7 cellular contexts compared by ENCODE assay signal in genomic region chr19:46784262-46785053, GRCh38. TPM values are rescaled to one million over a fixed set of nuclear protein-coding genes. Genes with fewer than 3 reads are reported as not detected.
DNase-seq lines count a peak whose midpoint lies in the region; ATAC-seq and TF ChIP-seq lines count a peak whose summit lies in the region.

No MANE protein-coding gene starts in this region.

- TF ChIP-seq EP300 in gastroesophageal sphincter (IDR thresholded peaks at IDR 0.05), result no peak

- H2AFZ ChIP-seq in PC-9, result 0 out of 2 replicates have a peak overlapping the region, but pooled peaks have one; percentile 8

- H3F3A ChIP-seq in PC-9 (ENCODE audit: insufficient read depth, low read depth), result peaks cover 75% of the 10 kb centered on the region

- TF ChIP-seq POLR2A in gastroesophageal sphincter (IDR thresholded peaks at IDR 0.05), result no peak

- peaks cover 85% of the 10 kb centered on the region for H3K79me2 ChIP-seq in PC-9 (ENCODE audit: low read depth)

- no peaks in the 10 kb centered on the region for H3K27me3 Mint-ChIP-seq in activated T-helper 1 cell treated with anti-CD3 and anti-CD28 coated beads, Interleukin-12 subunit alpha, Interleukin-12 subunit beta, Interleukin-2, Interleukin-4 antibody, amounts not matched to agents 30 ng/mL and 10 ng/mL and 1 ng/mL, durations not matched to agents 14 hours and 24 hours and 36 hours (ENCODE audit: insufficient read depth)

- H3K4me1 ChIP-seq in PC-9 (replicated peaks; ENCODE audit: insufficient read depth) (peaks cover 59% of the 10 kb centered on the region), gastroesophageal sphincter (peaks cover 0 to 75% (median 24%) of the 10 kb centered on the region in 3 donors)

- BruUV-seq in PC-9 (replicated peaks; lab: Mats Ljungman, UMichigan), result no TSS peak

- peaks cover 26% of the 10 kb centered on the region for H4K20me1 ChIP-seq in PC-9 (ENCODE audit: insufficient read depth)

- H3K9me3 ChIP-seq in PC-9 (ENCODE audit: insufficient read depth, low read depth) (no peaks in the 10 kb centered on the region), gastroesophageal sphincter (no peaks in the 10 kb centered on the region)

- peak overlapping the region; percentile 95 for H3K4me3 Mint-ChIP-seq in activated T-helper 1 cell treated with anti-CD3 and anti-CD28 coated beads, Interleukin-12 subunit alpha, Interleukin-12 subunit beta, Interleukin-2, Interleukin-4 antibody, amounts not matched to agents 30 ng/mL and 10 ng/mL and 1 ng/mL, durations not matched to agents 14 hours and 24 hours and 36 hours

- H3K4me3 ChIP-seq in PC-9 (peak overlapping the region; percentile 98), gastroesophageal sphincter (peak overlapping the region in 1 of 2 donors; percentile 90)

- H3K4me1 Mint-ChIP-seq in activated T-helper 1 cell treated with anti-CD3 and anti-CD28 coated beads, Interleukin-12 subunit alpha, Interleukin-12 subunit beta, Interleukin-2, Interleukin-4 antibody, amounts not matched to agents 30 ng/mL and 10 ng/mL and 1 ng/mL, durations not matched to agents 14 hours and 24 hours and 36 hours (ENCODE audit: low read depth), result peaks cover 50% of the 10 kb centered on the region

- ATAC-seq in HG03280 (IDR thresholded peaks at IDR 0.05; ENCODE audit: unreplicated experiment) (peak; percentile 35), gastroesophageal sphincter (peak; percentile 32)

- TF ChIP-seq CTCF in GM10248 (IDR thresholded peaks at IDR 0.05; ENCODE audit: control extremely low read depth, extremely low read depth, low read depth, missing control alignments) (peak; percentile 26), PC-9 (conservative IDR thresholded peaks at IDR 0.05) (peak; percentile 67), gastroesophageal sphincter (IDR thresholded peaks at IDR 0.05) (peak in 2 of 4 experiments; percentile 1 to 14)

- POLR2A ChIA-PET in GM10248 (lab: Yijun Ruan, JAX) (interaction anchor here (0.6 to 1.5 kb wide), 5 partner anchors 11 to 79 kb away, joined by 3 to 4 read pairs (median 3); no protein-coding TSS in a partner anchor), PC-9 (lab: Charles Lee; ENCODE audit: unreplicated experiment) (interaction anchor here (0.5 to 0.7 kb wide), 5 partner anchors 15 to 992 kb away, joined by 3 to 28 read pairs (median 4); no protein-coding TSS in a partner anchor)

- no peaks in the 10 kb centered on the region for H3K9me2 ChIP-seq in PC-9 (ENCODE audit: insufficient read depth)

- H3K9me3 Mint-ChIP-seq in activated T-helper 1 cell treated with anti-CD3 and anti-CD28 coated beads, Interleukin-12 subunit alpha, Interleukin-12 subunit beta, Interleukin-2, Interleukin-4 antibody, amounts not matched to agents 30 ng/mL and 10 ng/mL and 1 ng/mL, durations not matched to agents 14 hours and 24 hours and 36 hours, result no peaks in the 10 kb centered on the region

- H3K27me3 ChIP-seq in PC-9 (ENCODE audit: insufficient read depth, low read depth) (no peaks in the 10 kb centered on the region), gastroesophageal sphincter (no peaks in the 10 kb centered on the region)

- 66 to 93% methylated on average over 3 to 5 of the region's 17 CpGs for WGBS in gastroesophageal sphincter (ENCODE audit: low coverage in 1 of 2), 2 donors

- H3K4me2 ChIP-seq in PC-9, result peak overlapping the region; percentile 83

- H3K36me3 Mint-ChIP-seq in activated T-helper 1 cell treated with anti-CD3 and anti-CD28 coated beads, Interleukin-12 subunit alpha, Interleukin-12 subunit beta, Interleukin-2, Interleukin-4 antibody, amounts not matched to agents 30 ng/mL and 10 ng/mL and 1 ng/mL, durations not matched to agents 14 hours and 24 hours and 36 hours (ENCODE audit: low read depth), result peaks cover 59% of the 10 kb centered on the region

- H3K27ac ChIP-seq in PC-9 (peak overlapping the region; percentile 92), gastroesophageal sphincter (peak overlapping the region in 3 of 4 donors; percentile 86 to 88 (median 87))

- peak overlapping the region; percentile 92 for H3K27ac Mint-ChIP-seq in activated T-helper 1 cell treated with anti-CD3 and anti-CD28 coated beads, Interleukin-12 subunit alpha, Interleukin-12 subunit beta, Interleukin-2, Interleukin-4 antibody, amounts not matched to agents 30 ng/mL and 10 ng/mL and 1 ng/mL, durations not matched to agents 14 hours and 24 hours and 36 hours

- H3K36me3 ChIP-seq in PC-9 (ENCODE audit: low read depth), result peaks cover 56% of the 10 kb centered on the region
- peaks cover 0 to 47% of the 10 kb centered on the region in 2 donors for H3K36me3 ChIP-seq in gastroesophageal sphincter

- CTCF ChIA-PET in GM10248 (lab: Yijun Ruan, JAX), result interaction anchor here (0.6 to 3.0 kb wide), 14 partner anchors 15 to 80 kb away, joined by 3 to 12 read pairs (median 4); no protein-coding TSS in a partner anchor
- CTCF ChIA-PET in PC-9 (lab: Charles Lee), result interaction anchor here (0.6 to 0.8 kb wide), 2 partner anchors 63 to 70 kb away, joined by 6 to 7 read pairs; no protein-coding TSS in a partner anchor

- DNase-seq in GM10248 (ENCODE audit: extremely low spot score) (peak; percentile 82), PC-9 (peak; percentile 93 to 97), posterior vena cava (ENCODE audit: low spot score) (peak; percentile 93), posterior cingulate gyrus (no peak)
- DNase-seq in activated T-helper 1 cell treated with anti-CD3 and anti-CD28 coated beads, Interleukin-12 subunit alpha, Interleukin-12 subunit beta, Interleukin-2, Interleukin-4 antibody, amounts not matched to agents 30 ng/mL and 10 ng/mL and 1 ng/mL, durations not matched to agents 14 hours and 24 hours and 36 hours (ENCODE audit: low spot score), result peak; percentile 61

- intact Hi-C loops in PC-9 (cut with micrococcal nuclease; ENCODE audit: unreplicated experiment), result loop anchor here (2.0 to 5.0 kb wide), 3 partner anchors 52 to 118 kb away; no protein-coding TSS in a partner anchor
- intact Hi-C loops in activated T-helper 1 cell treated with anti-CD3 and anti-CD28 coated beads, Interleukin-12 subunit alpha, Interleukin-12 subunit beta, Interleukin-2, Interleukin-4 antibody, amounts not matched to agents 30 ng/mL and 10 ng/mL and 1 ng/mL, durations not matched to agents 14 hours and 24 hours and 36 hours (cut with micrococcal nuclease), result loop anchor here (1.0 to 10.0 kb wide), 4 partner anchors 27 to 328 kb away; partner anchors contain the start of genes CALM3 and ZC3H4
- intact Hi-C loops in posterior vena cava (cut with DNase I), result no loop called here
- intact Hi-C loops in posterior cingulate gyrus (cut with DNase I), result no loop called here

RNA-seq across cellular contexts. Expression of gene SLC1A5, which starts 3.9 kb away (rescaled TPM):
- total RNA-seq in PC-9 (2021) (218 and 264 TPM in 2 replicates), gastroesophageal sphincter (10 to 100 TPM; 16.2 to 56.7 (median 38.8) TPM), posterior vena cava (10 to 100 TPM; 56.6 to 95.5 TPM)
- total RNA-seq in activated T-helper 1 cell treated with anti-CD3 and anti-CD28 coated beads, Interleukin-12 subunit alpha, Interleukin-12 subunit beta, Interleukin-2, Interleukin-4 antibody, amounts not matched to agents 30 ng/mL and 10 ng/mL and 1 ng/mL, durations not matched to agents 14 hours and 24 hours and 36 hours, result 264 and 267 TPM in 2 replicates

RNA-seq across cellular contexts. Expression of gene STRN4, which starts 38.2 kb away (rescaled TPM):
- total RNA-seq in PC-9 (2021) (93.3 and 131 TPM in 2 replicates), gastroesophageal sphincter (100 to 1,000 TPM in 1 of 4 donors, 10 to 100 TPM in 3; 64.6 to 109 (median 90.4) TPM), posterior vena cava (10 to 100 TPM; 58.6 to 71.8 TPM)
- 106 and 116 TPM in 2 replicates for total RNA-seq in activated T-helper 1 cell treated with anti-CD3 and anti-CD28 coated beads, Interleukin-12 subunit alpha, Interleukin-12 subunit beta, Interleukin-2, Interleukin-4 antibody, amounts not matched to agents 30 ng/mL and 10 ng/mL and 1 ng/mL, durations not matched to agents 14 hours and 24 hours and 36 hours

RNA-seq across cellular contexts. Expression of gene FKRP, which starts 38.6 kb away (rescaled TPM):
- 7.6 and 10.6 TPM in 2 replicates for total RNA-seq in PC-9 (2021)
- total RNA-seq in activated T-helper 1 cell treated with anti-CD3 and anti-CD28 coated beads, Interleukin-12 subunit alpha, Interleukin-12 subunit beta, Interleukin-2, Interleukin-4 antibody, amounts not matched to agents 30 ng/mL and 10 ng/mL and 1 ng/mL, durations not matched to agents 14 hours and 24 hours and 36 hours, result 25.1 and 26.6 TPM in 2 replicates
- total RNA-seq in gastroesophageal sphincter, result 10 to 100 TPM; 18.7 to 22.5 (median 20.3) TPM
- 10 to 100 TPM; 15.2 to 18.6 TPM for total RNA-seq in posterior vena cava

Comparison
In these comparisons a context has a peak if more than half of its experiments do, and no peak if none do; other contexts are left out.
1. DNase-seq: peak in GM10248 (single experiment), PC-9 (2 of 2), activated T-helper 1 cell treated with anti-CD3 and anti-CD28 coated beads, Interleukin-12 subunit alpha, Interleukin-12 subunit beta, Interleukin-2, Interleukin-4 antibody, amounts not matched to agents 30 ng/mL and 10 ng/mL and 1 ng/mL, durations not matched to agents 14 hours and 24 hours and 36 hours (single experiment) and posterior vena cava (single experiment); none in posterior cingulate gyrus (0 of 10).
2. intact Hi-C loops: an anchor here in PC-9 (2.0 to 5.0 kb wide) and activated T-helper 1 cell treated with anti-CD3 and anti-CD28 coated beads, Interleukin-12 subunit alpha, Interleukin-12 subunit beta, Interleukin-2, Interleukin-4 antibody, amounts not matched to agents 30 ng/mL and 10 ng/mL and 1 ng/mL, durations not matched to agents 14 hours and 24 hours and 36 hours (1.0 to 10.0 kb wide); none called in posterior vena cava and posterior cingulate gyrus.